In genomic region chr1:66330711-66331110, GRCh38 we compare ENCODE assay signal across 9 cellular contexts.
DNase-seq lines count a peak whose midpoint lies in the region; ATAC-seq, FAIRE-seq and TF ChIP-seq lines count a peak whose summit lies in the region.
"Had no signal": no experiment of that assay in that cellular context is flagged by ENCODE, and none has a peak within 500 bp of the region (broad histone marks: within the 10 kb centered on the region; RNA-seq: fewer than 3 reads in every experiment).

No MANE protein-coding gene starts in this region.

- DNase-seq in GDM1 (lab: John Stamatoyannopoulos, UW) (peak; percentile 18), NAMALWA (ENCODE audit: low spot score) (peak; percentile 48), caudate nucleus (lab: John Stamatoyannopoulos, UW) (no peak), pancreas (no peak), testis (no peak), GM12892 (ENCODE audit: insufficient read length) (no peak), NCI-H1930 (lab: John Stamatoyannopoulos, UW) (no peak)

- H3K9me3 ChIP-seq in pancreas: no peaks in the 10 kb centered on the region
- H3K9me3 ChIP-seq in testis: no peaks in the 10 kb centered on the region

- H3K4me3 ChIP-seq in pancreas (no peak overlapping the region), testis (no peak overlapping the region)

- H3K27ac ChIP-seq in caudate nucleus (ENCODE audit: low read depth, low read length) (peak overlapping the region; percentile 26), pancreas (no peak overlapping the region), testis (peak overlapping the region in 1 of 2 donors; percentile 84)

- ATAC-seq in pancreas: no peak
- no peak for ATAC-seq in HG03439 (IDR thresholded peaks at IDR 0.05; ENCODE audit: unreplicated experiment)

- H3K4me1 ChIP-seq in pancreas: peaks cover 0 to 10% (median 0%) of the 10 kb centered on the region in 3 donors
- H3K4me1 ChIP-seq in testis: no peaks in the 10 kb centered on the region

- no peak for TF ChIP-seq POLR2A in testis (IDR thresholded peaks at IDR 0.05)
- TF ChIP-seq POLR2A in GM12892 (IDR thresholded peaks at IDR 0.05; ENCODE audit: low read depth, low read length): no peak

- H3K36me3 ChIP-seq in pancreas (no peaks in the 10 kb centered on the region), testis (ENCODE audit: low read depth, missing control alignments) (no peaks in the 10 kb centered on the region)

- FAIRE-seq in pancreas (lab: Jason Lieb, UNC) (peak; percentile 29), GM12892 (lab: Jason Lieb, UNC) (no peak)
- FAIRE-seq: islet of Langerhans had no signal

- 56 to 71% methylated on average over 4 of the region's 4 CpGs for WGBS in pancreas, 2 donors
- 78 to 80% methylated on average over 4 of the region's 4 CpGs for WGBS in testis, 2 donors

- H3K27me3 ChIP-seq in pancreas (peaks cover 0 to 6% (median 3%) of the 10 kb centered on the region in 4 donors), testis (no peaks in the 10 kb centered on the region)

- intact Hi-C loops in pancreas (cut with DNase I): no loop called here
- intact Hi-C loops in testis (cut with DNase I; ENCODE audit: low total_unique reads): no loop called here

- TF ChIP-seq CTCF in pancreas (IDR thresholded peaks at IDR 0.05): no peak
- no peak for TF ChIP-seq CTCF in testis (IDR thresholded peaks at IDR 0.05)

Comparison
In these comparisons a context has a peak if more than half of its experiments do, and no peak if none do; other contexts are left out.
1. DNase-seq: peak in GDM1 (single experiment) and NAMALWA (single experiment); none in caudate nucleus (0 of 61), pancreas (0 of 6), testis (single experiment), GM12892 (single experiment) and NCI-H1930 (0 of 2).